Comparison of ENCODE assay signal across 19 cellular contexts in the genomic region with DNA sequence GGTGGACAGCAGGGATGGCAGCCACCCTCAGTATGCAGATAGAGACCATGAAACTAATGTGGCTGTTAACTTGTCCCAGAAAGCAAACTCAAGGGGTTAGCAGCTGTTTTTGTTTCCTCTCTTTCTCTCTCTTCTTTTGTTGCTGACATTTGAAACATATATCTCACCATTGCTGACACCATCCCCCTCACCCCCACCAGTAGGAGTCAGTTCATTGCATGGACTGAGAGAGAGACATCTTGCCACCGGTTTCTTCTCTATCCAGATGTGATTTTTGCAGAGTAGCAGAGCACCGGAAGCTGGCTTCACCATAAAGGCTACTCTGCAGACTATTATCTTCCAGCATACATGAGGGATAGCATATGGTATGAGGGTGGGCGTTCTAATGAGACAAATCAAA.
DNase-seq lines count a peak whose midpoint lies in the region; ATAC-seq and TF ChIP-seq lines count a peak whose summit lies in the region.
"Had no signal": no experiment of that assay in that cellular context is flagged by ENCODE, and none has a peak within 500 bp of the region (broad histone marks: within the 10 kb centered on the region; RNA-seq: fewer than 3 reads in every experiment).

No MANE protein-coding gene starts in this region.

- no peak overlapping the region for H3K9ac ChIP-seq in DND-41 (ENCODE audit: low read depth, low read length)
- H3K9ac ChIP-seq: BLaER1 treated with 17β-estradiol and CSF1 and Interleukin-3, amounts not matched to agents 10 nM and 100 nM had no signal

- H3K36me3 ChIP-seq in DND-41 (ENCODE audit: insufficient read depth, low read length) (no peaks in the 10 kb centered on the region), stomach (no peaks in the 10 kb centered on the region)
- H3K36me3 ChIP-seq: BLaER1 treated with 17β-estradiol and CSF1 and Interleukin-3, amounts not matched to agents 10 nM and 100 nM had no signal

- peaks cover 4% of the 10 kb centered on the region for H3K9me3 ChIP-seq in DND-41 (ENCODE audit: insufficient read depth, low read length, severe bottlenecking)
- no peaks in the 10 kb centered on the region for H3K9me3 ChIP-seq in stomach
- H3K9me3 ChIP-seq: A549; BLaER1 treated with 17β-estradiol and CSF1 and Interleukin-3, amounts not matched to agents 10 nM and 100 nM; Caco-2 had no signal

- no peak for TF ChIP-seq EP300 in stomach (IDR thresholded peaks at IDR 0.05)

- 75 to 81% (median 78%) methylated on average over 3 of the region's 3 CpGs for WGBS in stomach, 5 donors

- H3K79me2 ChIP-seq in DND-41 (ENCODE audit: insufficient read depth, low read length), result no peaks in the 10 kb centered on the region

- H3K9me3 Mint-ChIP-seq in nephron progenitor cell, result peaks cover 81% of the 10 kb centered on the region
- H3K9me3 Mint-ChIP-seq: CD4-positive, alpha-beta T cell; CD8-positive, alpha-beta T cell had no signal

- TF ChIP-seq CTCF in DND-41 (IDR thresholded peaks at IDR 0.05; ENCODE audit: borderline replicate concordance, extremely low read depth, low read length, poor library complexity, severe bottlenecking) (no peak), nephron progenitor cell (IDR thresholded peaks at IDR 0.05) (no peak), stomach (IDR thresholded peaks at IDR 0.05) (no peak)

- peaks cover 3% of the 10 kb centered on the region for H3K27me3 Mint-ChIP-seq in nephron progenitor cell (ENCODE audit: low read depth, poor library complexity)
- H3K27me3 Mint-ChIP-seq: B cell; CD4-positive, alpha-beta T cell had no signal

- ATAC-seq in DND-41 (ENCODE audit: insufficient read depth, low read depth), result peak; percentile 37; the same call in 2 of the 3 replicates
- ATAC-seq: A549; CD8-positive, alpha-beta T cell; GM12878 had no signal

- no peak for TF ChIP-seq POLR2A in stomach (IDR thresholded peaks at IDR 0.05)

- H3K27ac ChIP-seq in DND-41 (ENCODE audit: low read length) (no peak overlapping the region), stomach (no peak overlapping the region)
- H3K27ac ChIP-seq: 22Rv1; A549; BLaER1 treated with 17β-estradiol and CSF1 and Interleukin-3, amounts not matched to agents 10 nM and 100 nM; C4-2B had no signal

- H4K20me1 ChIP-seq in DND-41 (ENCODE audit: insufficient read depth, low read length), result no peaks in the 10 kb centered on the region
- H4K20me1 ChIP-seq: BLaER1 treated with 17β-estradiol and CSF1 and Interleukin-3, amounts not matched to agents 10 nM and 100 nM had no signal

- DNase-seq in DND-41, result no peak
- DNase-seq in left kidney (ENCODE audit: low read depth, low spot score), result peak; percentile 62
- DNase-seq in nephron progenitor cell, result no peak
- no peak for DNase-seq in NCI-H1694 treated with DMSO at 0.1 percent for 48 hours (lab: John Stamatoyannopoulos, UW)
- DNase-seq in stomach, result no peak
- DNase-seq: AML-193; Caco-2; Calu3; CD4-positive, alpha-beta T cell; CD8-positive, alpha-beta T cell; DMS79 treated with DMSO at 0.1 percent for 48 hours; EL; GDM1 had no signal

- H3K27me3 ChIP-seq in DND-41 (ENCODE audit: insufficient read depth, low read length, poor library complexity), result no peaks in the 10 kb centered on the region
- no peaks in the 10 kb centered on the region for H3K27me3 ChIP-seq in stomach
- H3K27me3 ChIP-seq: BLaER1 treated with 17β-estradiol and CSF1 and Interleukin-3, amounts not matched to agents 10 nM and 100 nM had no signal

- intact Hi-C loops in stomach (cut with DNase I; ENCODE audit: low total_unique reads), result no loop called here

- H3K4me3 Mint-ChIP-seq in nephron progenitor cell, result no peak overlapping the region
- H3K4me3 Mint-ChIP-seq: B cell; CD4-positive, alpha-beta T cell; CD8-positive, alpha-beta T cell had no signal

- no peaks in the 10 kb centered on the region for H3K36me3 Mint-ChIP-seq in nephron progenitor cell (ENCODE audit: low read depth)
- H3K36me3 Mint-ChIP-seq: CD8-positive, alpha-beta T cell had no signal

- H3K4me1 ChIP-seq in DND-41 (ENCODE audit: insufficient read depth, low read length) (no peaks in the 10 kb centered on the region), stomach (no peaks in the 10 kb centered on the region)
- H3K4me1 ChIP-seq: A549; BLaER1 treated with 17β-estradiol and CSF1 and Interleukin-3, amounts not matched to agents 10 nM and 100 nM; Caco-2 had no signal

- no peak overlapping the region for H2AFZ ChIP-seq in DND-41 (ENCODE audit: low read depth, low read length)

- peak overlapping the region; percentile 72 for H3K27ac Mint-ChIP-seq in nephron progenitor cell
- H3K27ac Mint-ChIP-seq: B cell; CD4-positive, alpha-beta T cell; CD8-positive, alpha-beta T cell had no signal

- H3K4me2 ChIP-seq in DND-41 (ENCODE audit: insufficient read depth, low read length), result no peak overlapping the region
- H3K4me2 ChIP-seq: A549; BLaER1 treated with 17β-estradiol and CSF1 and Interleukin-3, amounts not matched to agents 10 nM and 100 nM had no signal

- H3K4me1 Mint-ChIP-seq in nephron progenitor cell, result no peaks in the 10 kb centered on the region
- H3K4me1 Mint-ChIP-seq: B cell had no signal

- no peak overlapping the region for H3K4me3 ChIP-seq in DND-41 (ENCODE audit: low read depth in 1 of 2, low read length in 2 of 2)
- no peak overlapping the region for H3K4me3 ChIP-seq in stomach
- H3K4me3 ChIP-seq: A549; BLaER1 treated with 17β-estradiol and CSF1 and Interleukin-3, amounts not matched to agents 10 nM and 100 nM; GM12878 had no signal
